Comparison of ENCODE assay signal across 1 cellular context in genomic region chr11:35617687-35618496, GRCh38.
TF ChIP-seq lines count a peak whose summit lies in the region.

Gene FJX1 (plus strand): TSS chr11:35618460. CDS start chr11:35618637, 177 bp downstream.

TF ChIP-seq in GM23338, 12 proteins besides CTCF, POLR2A, EP300 and RAD21 (continued from another document):
- no peak for TF ChIP-seq ZNF462 (CRISPR knock-in tag; IDR thresholded peaks at IDR 0.05)
